8 cellular contexts compared by ENCODE assay signal in the genomic region with DNA sequence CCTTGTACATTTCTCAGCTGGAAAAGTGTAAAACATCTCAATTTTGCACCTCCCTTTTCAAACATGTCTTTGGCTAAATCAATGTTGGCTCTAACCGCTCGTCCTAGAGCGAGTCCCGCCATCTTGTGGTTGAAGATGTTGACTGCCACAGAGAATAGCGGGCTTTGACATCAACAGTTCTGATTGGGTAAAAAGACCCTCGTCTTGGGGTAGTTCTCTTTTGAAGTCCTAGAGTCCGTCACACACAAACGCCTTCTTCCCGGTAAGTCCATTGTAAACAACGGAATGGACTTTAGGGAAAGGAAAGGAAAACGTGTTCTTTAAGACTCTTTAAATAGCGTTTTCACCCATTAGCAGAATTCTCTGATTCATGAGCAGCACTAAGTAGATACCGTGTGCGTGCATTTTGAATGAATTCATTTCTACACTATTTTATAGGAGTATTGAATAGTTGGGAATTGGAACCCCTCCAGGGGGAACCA. TPM values are rescaled to one million over a fixed set of nuclear protein-coding genes. Genes with fewer than 3 reads are reported as not detected.
DNase-seq lines count a peak whose midpoint lies in the region; ATAC-seq and TF ChIP-seq lines count a peak whose summit lies in the region.

No MANE protein-coding gene starts in this region.

- H3K9me3 ChIP-seq in esophagus (ENCODE audit: control insufficient read depth in 2 of 2, insufficient read depth in 1 of 2, low read depth in 1 of 2, low read length in 1 of 2) (no peaks in the 10 kb centered on the region), testis (no peaks in the 10 kb centered on the region)

- H3K4me3 ChIP-seq in esophagus (ENCODE audit: low read depth in 1 of 2, low read length in 2 of 2) (peak overlapping the region; percentile 83 to 95), testis (peak overlapping the region; percentile 83)

- H3K4me1 Mint-ChIP-seq in activated CD8-positive, alpha-beta memory T cell treated with anti-CD3 and anti-CD28 coated beads, Interleukin-2, amount 10 ng/mL, durations not matched to agents 7 days and 5 days = peaks cover 36% of the 10 kb centered on the region

- H3K4me3 Mint-ChIP-seq in activated CD8-positive, alpha-beta memory T cell treated with anti-CD3 and anti-CD28 coated beads, Interleukin-2, amount 10 ng/mL, durations not matched to agents 7 days and 5 days = peak overlapping the region; percentile 91

- peaks cover 3 to 4% of the 10 kb centered on the region in 2 donors for H3K36me3 ChIP-seq in esophagus (ENCODE audit: control insufficient read depth in 2 of 2, insufficient read depth in 2 of 2, low read length in 1 of 2)
- H3K36me3 ChIP-seq in testis (ENCODE audit: low read depth, missing control alignments) = no peaks in the 10 kb centered on the region

- peak; percentile 33 for ATAC-seq in GM18861 (IDR thresholded peaks at IDR 0.05; ENCODE audit: unreplicated experiment)
- peak; percentile 49 for ATAC-seq in HG03066 (IDR thresholded peaks at IDR 0.05; ENCODE audit: low read depth, unreplicated experiment)
- ATAC-seq in activated CD8-positive, alpha-beta memory T cell treated with anti-CD3 and anti-CD28 coated beads, Interleukin-2, amount 10 ng/mL, durations not matched to agents 7 days and 5 days = peak; percentile 56

- H3K27ac Mint-ChIP-seq in activated CD8-positive, alpha-beta memory T cell treated with anti-CD3 and anti-CD28 coated beads, Interleukin-2, amount 10 ng/mL, durations not matched to agents 7 days and 5 days = peak overlapping the region; percentile 92

- H3K27me3 ChIP-seq in esophagus (ENCODE audit: control insufficient read depth in 1 of 2, insufficient read depth in 2 of 2, low read length in 2 of 2) (no peaks in the 10 kb centered on the region), testis (no peaks in the 10 kb centered on the region)

- H3K4me1 ChIP-seq in esophagus (ENCODE audit: control insufficient read depth in 2 of 2, insufficient read depth in 2 of 2, low read length in 1 of 2) (peaks cover 0 to 2% of the 10 kb centered on the region in 2 donors), testis (peaks cover 5% of the 10 kb centered on the region)

- DNase-seq in AG09319 (ENCODE audit: extremely low read depth, low read depth) (no peak), NCI-H446 (lab: John Stamatoyannopoulos, UW) (peak; percentile 24 to 46), mucosa of gallbladder (ENCODE audit: low spot score) (peak; percentile 42), testis (peak; percentile 66)
- peak; percentile 71 for DNase-seq in activated CD8-positive, alpha-beta memory T cell treated with anti-CD3 and anti-CD28 coated beads, Interleukin-2, amount 10 ng/mL, durations not matched to agents 7 days and 5 days

- CTCF ChIA-PET in activated CD8-positive, alpha-beta memory T cell treated with anti-CD3 and anti-CD28 coated beads, Interleukin-2, amount 10 ng/mL, durations not matched to agents 7 days and 5 days (lab: Charles Lee) = interaction anchor here (0.6 to 5.0 kb wide), 9 partner anchors 8 to 381 kb away, joined by 3 to 19 read pairs (median 5); a partner anchor contains a TSS

- H3K9me3 Mint-ChIP-seq in activated CD8-positive, alpha-beta memory T cell treated with anti-CD3 and anti-CD28 coated beads, Interleukin-2, amount 10 ng/mL, durations not matched to agents 7 days and 5 days (ENCODE audit: low read depth) = no peaks in the 10 kb centered on the region

- H3K27me3 Mint-ChIP-seq in activated CD8-positive, alpha-beta memory T cell treated with anti-CD3 and anti-CD28 coated beads, Interleukin-2, amount 10 ng/mL, durations not matched to agents 7 days and 5 days = peaks cover 33% of the 10 kb centered on the region

- intact Hi-C loops in testis (cut with DNase I; ENCODE audit: low total_unique reads) = no loop called here

- WGBS in esophagus, 2 donors = 2 to 3% methylated on average over 14 of the region's 14 CpGs
- WGBS in testis, 2 donors = 1 to 2% methylated on average over 14 of the region's 14 CpGs

- H3K36me3 Mint-ChIP-seq in activated CD8-positive, alpha-beta memory T cell treated with anti-CD3 and anti-CD28 coated beads, Interleukin-2, amount 10 ng/mL, durations not matched to agents 7 days and 5 days = peaks cover 8% of the 10 kb centered on the region

- no peak for TF ChIP-seq POLR2A in testis (IDR thresholded peaks at IDR 0.05)

- TF ChIP-seq CTCF in AG09319 (IDR thresholded peaks at IDR 0.05; ENCODE audit: low read depth, low read length) (peak; percentile 57), testis (IDR thresholded peaks at IDR 0.05) (peak; percentile 11 to 49 (median 37))

- peak overlapping the region in 1 of 2 donors; percentile 3 for H3K27ac ChIP-seq in esophagus (ENCODE audit: low read depth in 2 of 2, low read length in 1 of 2)
- H3K27ac ChIP-seq in testis = peak overlapping the region in 1 of 2 donors; percentile 78

RNA-seq across cellular contexts. Expression of a gene that starts 0.5 kb away (rescaled TPM):
- 10 to 100 TPM; 43.0 to 48.8 TPM for total RNA-seq in activated CD8-positive, alpha-beta memory T cell treated with anti-CD3 and anti-CD28 coated beads, Interleukin-2, amount 10 ng/mL, durations not matched to agents 7 days and 5 days
- 10 to 100 TPM; 21.7 to 25.0 TPM for polyA plus RNA-seq in esophagus
- 24.7 TPM for total RNA-seq in mucosa of gallbladder
- 10 to 100 TPM; 55.7 to 57.5 TPM for total RNA-seq in testis
- 62.6 TPM for polyA plus RNA-seq in testis (ENCODE audit: insufficient read depth, low read depth, low replicate concordance)

RNA-seq across cellular contexts. Expression of a gene that starts 13.5 kb away (rescaled TPM):
- not detected for total RNA-seq in activated CD8-positive, alpha-beta memory T cell treated with anti-CD3 and anti-CD28 coated beads, Interleukin-2, amount 10 ng/mL, durations not matched to agents 7 days and 5 days
- under 1 TPM; 0.10 to 0.21 TPM for polyA plus RNA-seq in esophagus
- 1.2 TPM for total RNA-seq in mucosa of gallbladder
- 1 to 10 TPM; 8.3 to 9.4 TPM for total RNA-seq in testis
- polyA plus RNA-seq in testis (ENCODE audit: insufficient read depth, low read depth, low replicate concordance) = 26.2 TPM

RNA-seq across cellular contexts. Expression of a gene that starts 49.6 kb away (rescaled TPM):
- total RNA-seq in activated CD8-positive, alpha-beta memory T cell treated with anti-CD3 and anti-CD28 coated beads, Interleukin-2, amount 10 ng/mL, durations not matched to agents 7 days and 5 days = not detected
- polyA plus RNA-seq in esophagus (1 to 10 TPM in 1 of 2 donors, under 1 TPM in 1; 0.96 to 1.1 TPM), testis (ENCODE audit: insufficient read depth, low read depth, low replicate concordance) (2.1 TPM)
- total RNA-seq in mucosa of gallbladder (0.09 TPM), testis (under 1 TPM in 1 of 2 donors, not detected in 1; 0.19 TPM)
